ENCODE assay signal across 1 cellular context in genomic region chr10:124523301-124523871, GRCh38.
TF ChIP-seq lines count a peak whose summit lies in the region.

No MANE protein-coding gene starts in this region.

TF ChIP-seq in IMR-90, 13 proteins besides CTCF, POLR2A, EP300 and RAD21 (continued from another document):
- TF ChIP-seq CEBPB (IDR thresholded peaks at IDR 0.05; ENCODE audit: low read depth, low read length), result no peak
